In genomic region chr14:30993071-30993470, GRCh38 we compare ENCODE assay signal across 20 cellular contexts. TPM values are rescaled to one million over a fixed set of nuclear protein-coding genes. Genes with fewer than 3 reads are reported as not detected.
DNase-seq lines count a peak whose midpoint lies in the region; ATAC-seq, FAIRE-seq and TF ChIP-seq lines count a peak whose summit lies in the region.
"Had no signal": no experiment of that assay in that cellular context is flagged by ENCODE, and none has a peak within 500 bp of the region (broad histone marks: within the 10 kb centered on the region; RNA-seq: fewer than 3 reads in every experiment).

No MANE protein-coding gene starts in this region.

- peaks cover 68% of the 10 kb centered on the region for H4K20me1 ChIP-seq in HepG2 (ENCODE audit: insufficient read depth, low read length)

- no peak for FAIRE-seq in HepG2 (lab: Jason Lieb, UNC)
- FAIRE-seq: A549, D721Med, G401.6, GM12891, H54 had no signal

- intact Hi-C loops in HepG2 (cut with micrococcal nuclease; ENCODE audit: unreplicated experiment) = no loop called here
- intact Hi-C loops in right lobe of liver (cut with DNase I) = no loop called here

- no TSS peak for BruUV-seq in HepG2 (replicated peaks; lab: Mats Ljungman, UMichigan)

- peaks cover 70% of the 10 kb centered on the region for H3K4me1 Mint-ChIP-seq in activated T-cell treated with anti-CD3 and anti-CD28 coated beads, Interleukin-2, amount 50 U/mL, for 72 hours (ENCODE audit: low read depth)

- H3K9me3 Mint-ChIP-seq in activated T-cell treated with anti-CD3 and anti-CD28 coated beads, Interleukin-2, amount 50 U/mL, for 72 hours = peaks cover 0 to 2% of the 10 kb centered on the region in 2 donors
- H3K9me3 Mint-ChIP-seq: CD4-positive, alpha-beta T cell had no signal

- H3K27me3 ChIP-seq in HepG2 (ENCODE audit: control insufficient read depth in 1 of 2, insufficient read depth in 2 of 2, low read length in 2 of 2) (no peaks in the 10 kb centered on the region), right lobe of liver (no peaks in the 10 kb centered on the region)

- no peak overlapping the region for H3K4me3 Mint-ChIP-seq in activated T-cell treated with anti-CD3 and anti-CD28 coated beads, Interleukin-2, amount 50 U/mL, for 72 hours
- H3K4me3 Mint-ChIP-seq: CD4-positive, alpha-beta T cell; GM23338 had no signal

- H3K9ac ChIP-seq in HepG2 (ENCODE audit: insufficient read depth, low read depth, low read length) = no peak overlapping the region

- no peak for TF ChIP-seq EP300 in HepG2 (IDR thresholded peaks at IDR 0.05; ENCODE audit: low read depth in 2 of 2, low read length in 2 of 2)
- no peak for TF ChIP-seq EP300 in HepG2 (CRISPR knock-in tag; IDR thresholded peaks at IDR 0.05; ENCODE audit: borderline replicate concordance)

- peaks cover 2% of the 10 kb centered on the region for H3K9me3 ChIP-seq in HepG2 (ENCODE audit: low read length)
- no peaks in the 10 kb centered on the region for H3K9me3 ChIP-seq in right lobe of liver
- H3K9me3 ChIP-seq: Caco-2 had no signal

- H3K27ac ChIP-seq in HepG2 (ENCODE audit: extremely low read length, insufficient read depth, low read length) = no peak overlapping the region
- H3K27ac ChIP-seq in right lobe of liver = no peak overlapping the region
- H3K27ac ChIP-seq: 22Rv1, A549, C4-2B, HL-60 had no signal

- TF ChIP-seq POLR2A in HepG2 (IDR thresholded peaks at IDR 0.05; ENCODE audit: insufficient read depth in 1 of 2, low read depth in 2 of 2, low read length in 2 of 2) (no peak), right lobe of liver (IDR thresholded peaks at IDR 0.05) (no peak)

- H3K4me3 ChIP-seq in HepG2 (replicated peaks in 1 of 3; ENCODE audit: insufficient read depth in 1 of 3, low read depth in 2 of 3, low read length in 3 of 3) (no peak overlapping the region), right lobe of liver (no peak overlapping the region)
- H3K4me3 ChIP-seq: A549, GM23338 had no signal

- POLR2A ChIA-PET in HepG2 (lab: Yijun Ruan, JAX) = interaction anchor here (0.6 to 1.5 kb wide), 2 partner anchors 33 to 97 kb away, joined by 3 to 7 read pairs; partner anchors contain the start of genes AP4S1 and STRN3

- H2AFZ ChIP-seq in HepG2 (ENCODE audit: low read length) = no peak overlapping the region
- H2AFZ ChIP-seq: GM23338 had no signal

- no peak for DNase-seq in activated CD4-positive, CD25-positive, alpha-beta regulatory T cell treated with anti-CD3 and anti-CD28 coated beads, Interleukin-2, amount 50 U/mL, for 72 hours
- DNase-seq in activated T-cell treated with anti-CD3 and anti-CD28 coated beads, Interleukin-2, amount 50 U/mL, for 72 hours = peak; percentile 6 to 12
- DNase-seq in activated T-cell treated with anti-CD3 and anti-CD28 coated beads for 4 hours = no peak
- DNase-seq in HepG2 (ENCODE audit: low spot score) = no peak
- no peak for DNase-seq in right lobe of liver
- DNase-seq: AML-193; Caco-2; CD4-positive, alpha-beta T cell; HCEC 1CT had no signal

- H3K36me3 Mint-ChIP-seq in activated T-cell treated with anti-CD3 and anti-CD28 coated beads, Interleukin-2, amount 50 U/mL, for 72 hours (ENCODE audit: insufficient read depth in 2 of 2) = peaks cover 5 to 7% of the 10 kb centered on the region in 2 donors

- H3K36me3 ChIP-seq in HepG2 (replicated peaks in 1 of 2; ENCODE audit: control insufficient read depth in 1 of 2, insufficient read depth in 2 of 2, low read length in 2 of 2) (peaks cover 7 to 18% of the 10 kb centered on the region in 2 experiments), right lobe of liver (no peaks in the 10 kb centered on the region)

- TF ChIP-seq CTCF in HepG2 (CRISPR knock-in tag; IDR thresholded peaks at IDR 0.05) (no peak), right lobe of liver (IDR thresholded peaks at IDR 0.05) (no peak)

- H3K79me2 ChIP-seq in HepG2 (ENCODE audit: insufficient read depth, low read length) = peaks cover 96% of the 10 kb centered on the region

- TF ChIP-seq RAD21 in HepG2 (CRISPR knock-in tag; IDR thresholded peaks at IDR 0.05) = no peak

- peak; percentile 52 to 61 for ATAC-seq in activated CD4-positive, CD25-positive, alpha-beta regulatory T cell treated with anti-CD3 and anti-CD28 coated beads, Interleukin-2, amount 50 U/mL, for 24 hours
- peak; percentile 90 to 92 for ATAC-seq in activated T-cell treated with anti-CD3 and anti-CD28 coated beads, Interleukin-2, amount 50 U/mL, for 72 hours (replicated peaks in 1 of 2)
- ATAC-seq in HepG2 (peak; percentile 21), right lobe of liver (no peak), GM21619 (IDR thresholded peaks at IDR 0.05; ENCODE audit: unreplicated experiment) (no peak)
- ATAC-seq: A549, GM23338 had no signal

- H3K27me3 Mint-ChIP-seq in activated T-cell treated with anti-CD3 and anti-CD28 coated beads, Interleukin-2, amount 50 U/mL, for 72 hours (ENCODE audit: low read depth) = no peaks in the 10 kb centered on the region
- H3K27me3 Mint-ChIP-seq: CD4-positive, alpha-beta T cell had no signal

- no peak overlapping the region for H3K4me2 ChIP-seq in HepG2 (ENCODE audit: low read depth, low read length)
- H3K4me2 ChIP-seq: A549, GM23338 had no signal

- in situ Hi-C loops in HepG2 (cut with HindIII; ENCODE audit: extremely low pct_ligation_motif_present, low pct_unique_long_range_greater_than_20kb) = no loop called here

- CTCF ChIA-PET in HepG2 (lab: Yijun Ruan, JAX; ENCODE audit: low intra/inter-chr PET ratio, low total read pairs) = no interaction called here

- H3K4me1 ChIP-seq in HepG2 (ENCODE audit: insufficient read depth, low read length) (peaks cover 32% of the 10 kb centered on the region), right lobe of liver (peaks cover 0 to 43% (median 8%) of the 10 kb centered on the region in 4 donors)

- H3K27ac Mint-ChIP-seq in activated T-cell treated with anti-CD3 and anti-CD28 coated beads, Interleukin-2, amount 50 U/mL, for 72 hours = no peak overlapping the region
- H3K27ac Mint-ChIP-seq: CD4-positive, alpha-beta T cell; GM23338 had no signal

TF ChIP-seq in HepG2, 621 proteins besides CTCF, POLR2A, EP300 and RAD21 (continues in another document):
- no peak for TF ChIP-seq WIZ (CRISPR knock-in tag; IDR thresholded peaks at IDR 0.05)
- no peak for TF ChIP-seq MXD3 (CRISPR knock-in tag; IDR thresholded peaks at IDR 0.05)

RNA-seq across cellular contexts. Expression of gene AP4S1, which starts 32.4 kb away (rescaled TPM):
- total RNA-seq in activated T-cell treated with anti-CD3 and anti-CD28 coated beads, Interleukin-2, amount 50 U/mL, for 72 hours = 1 to 10 TPM; 6.3 to 8.6 TPM
- total RNA-seq in HepG2 (2016; rRNA removed; fragmentation: Illumina TruSeq; extraction: Trizol) = 21.1 and 22.4 TPM in 2 replicates
- total RNA-seq in HepG2 (2016; cell fraction: cytosol; rRNA removed; fragmentation: Illumina TruSeq; extraction: Trizol; ENCODE audit: low read depth) = 13.0 and 13.5 TPM in 2 replicates
- 20.7 and 22.3 TPM in 2 replicates for total RNA-seq in HepG2 (2016; cell fraction: insoluble cytoplasmic fraction; rRNA removed; fragmentation: Illumina TruSeq; extraction: Trizol)
- 18.6 and 18.9 TPM in 2 replicates for total RNA-seq in HepG2 (2016; cell fraction: membrane; rRNA removed; fragmentation: Illumina TruSeq; extraction: Trizol)
- total RNA-seq in HepG2 (2016; cell fraction: nucleus; rRNA removed; fragmentation: Illumina TruSeq; extraction: Trizol) = 16.1 and 23.9 TPM in 2 replicates
- 3.9 and 4.2 TPM in 2 replicates for polyA plus RNA-seq in HepG2 (2011; rRNA removed)
- polyA plus RNA-seq in HepG2 (2011; cell fraction: cytosol; rRNA removed) = 2.7 and 4.3 TPM in 2 replicates
- 4.0 and 5.7 TPM in 2 replicates for polyA plus RNA-seq in HepG2 (2011; cell fraction: nucleus; rRNA removed)
- polyA plus RNA-seq in HepG2 (2012) = 8.4 and 10.9 TPM in 2 replicates
- 12.3 and 14.0 TPM in 2 replicates for polyA plus RNA-seq in HepG2 (2016; cell fraction: cytosol; fragmentation: Illumina TruSeq; extraction: Trizol; ENCODE audit: low read depth)
- polyA plus RNA-seq in HepG2 (2016; cell fraction: insoluble cytoplasmic fraction; fragmentation: Illumina TruSeq; extraction: Trizol; ENCODE audit: low read depth) = 22.9 and 29.9 TPM in 2 replicates
- polyA plus RNA-seq in HepG2 (2016; cell fraction: membrane; fragmentation: Illumina TruSeq; extraction: Trizol; ENCODE audit: low read depth) = 16.3 and 16.6 TPM in 2 replicates
- polyA plus RNA-seq in HepG2 (2016; cell fraction: nucleus; fragmentation: Illumina TruSeq; extraction: Trizol; ENCODE audit: insufficient read depth, low read depth) = 18.7 and 24.5 TPM in 2 replicates
- 5.4 and 7.3 TPM in 2 replicates for polyA minus RNA-seq in HepG2 (2011; rRNA and poly(A)+ RNA removed; ENCODE audit: low replicate concordance)
- 3.7 and 4.5 TPM in 2 replicates for polyA minus RNA-seq in HepG2 (2011; cell fraction: cytosol; rRNA and poly(A)+ RNA removed)
- 13.8 and 15.0 TPM in 2 replicates for polyA minus RNA-seq in HepG2 (2011; cell fraction: nucleus; rRNA and poly(A)+ RNA removed)
- 1 to 10 TPM; 2.0 to 5.3 (median 2.5) TPM for total RNA-seq in right lobe of liver

RNA-seq across cellular contexts. Expression of gene STRN3, which starts 33.1 kb away (rescaled TPM):
- 10 to 100 TPM; 19.7 to 24.5 TPM for total RNA-seq in activated T-cell treated with anti-CD3 and anti-CD28 coated beads, Interleukin-2, amount 50 U/mL, for 72 hours
- 123 and 135 TPM in 2 replicates for total RNA-seq in HepG2 (2016; rRNA removed; fragmentation: Illumina TruSeq; extraction: Trizol)
- 98.8 and 127 TPM in 2 replicates for total RNA-seq in HepG2 (2016; cell fraction: cytosol; rRNA removed; fragmentation: Illumina TruSeq; extraction: Trizol; ENCODE audit: low read depth)
- 127 and 145 TPM in 2 replicates for total RNA-seq in HepG2 (2016; cell fraction: insoluble cytoplasmic fraction; rRNA removed; fragmentation: Illumina TruSeq; extraction: Trizol)
- total RNA-seq in HepG2 (2016; cell fraction: membrane; rRNA removed; fragmentation: Illumina TruSeq; extraction: Trizol) = 62.4 and 67.2 TPM in 2 replicates
- 136 and 152 TPM in 2 replicates for total RNA-seq in HepG2 (2016; cell fraction: nucleus; rRNA removed; fragmentation: Illumina TruSeq; extraction: Trizol)
- polyA plus RNA-seq in HepG2 (2011; rRNA removed) = 44.9 and 49.4 TPM in 2 replicates
- 17.6 and 28.4 TPM in 2 replicates for polyA plus RNA-seq in HepG2 (2011; cell fraction: cytosol; rRNA removed)
- polyA plus RNA-seq in HepG2 (2011; cell fraction: nucleus; rRNA removed) = 37.0 and 38.5 TPM in 2 replicates
- 57.6 and 63.3 TPM in 2 replicates for polyA plus RNA-seq in HepG2 (2012)
- polyA plus RNA-seq in HepG2 (2016; cell fraction: cytosol; fragmentation: Illumina TruSeq; extraction: Trizol; ENCODE audit: low read depth) = 1.6 and 2.2 TPM in 2 replicates
- 83.4 and 92.4 TPM in 2 replicates for polyA plus RNA-seq in HepG2 (2016; cell fraction: insoluble cytoplasmic fraction; fragmentation: Illumina TruSeq; extraction: Trizol; ENCODE audit: low read depth)
- polyA plus RNA-seq in HepG2 (2016; cell fraction: membrane; fragmentation: Illumina TruSeq; extraction: Trizol; ENCODE audit: low read depth) = 9.6 and 10.8 TPM in 2 replicates
- polyA plus RNA-seq in HepG2 (2016; cell fraction: nucleus; fragmentation: Illumina TruSeq; extraction: Trizol; ENCODE audit: insufficient read depth, low read depth) = 89.5 and 94.1 TPM in 2 replicates
- 16.3 and 63.5 TPM in 2 replicates for polyA minus RNA-seq in HepG2 (2011; rRNA and poly(A)+ RNA removed; ENCODE audit: low replicate concordance)
- polyA minus RNA-seq in HepG2 (2011; cell fraction: cytosol; rRNA and poly(A)+ RNA removed) = 84.7 and 102 TPM in 2 replicates
- 292 and 316 TPM in 2 replicates for polyA minus RNA-seq in HepG2 (2011; cell fraction: nucleus; rRNA and poly(A)+ RNA removed)
- total RNA-seq in right lobe of liver = 10 to 100 TPM; 19.5 to 28.0 (median 21.5) TPM

Comparison
In these comparisons a context has a peak if more than half of its experiments do, and no peak if none do; other contexts are left out.
1. ATAC-seq: peak in activated CD4-positive, CD25-positive, alpha-beta regulatory T cell treated with anti-CD3 and anti-CD28 coated beads, Interleukin-2, amount 50 U/mL, for 24 hours (2 of 2), activated T-cell treated with anti-CD3 and anti-CD28 coated beads, Interleukin-2, amount 50 U/mL, for 72 hours (2 of 2) and HepG2 (single experiment); none in right lobe of liver (0 of 4) and GM21619 (single experiment).
2. DNase-seq: peak in activated T-cell treated with anti-CD3 and anti-CD28 coated beads, Interleukin-2, amount 50 U/mL, for 72 hours (2 of 2); none in activated CD4-positive, CD25-positive, alpha-beta regulatory T cell treated with anti-CD3 and anti-CD28 coated beads, Interleukin-2, amount 50 U/mL, for 72 hours (single experiment), activated T-cell treated with anti-CD3 and anti-CD28 coated beads for 4 hours (single experiment), HepG2 (single experiment) and right lobe of liver (0 of 3).